Comparison of ENCODE assay signal across 23 cellular contexts in the genomic region with DNA sequence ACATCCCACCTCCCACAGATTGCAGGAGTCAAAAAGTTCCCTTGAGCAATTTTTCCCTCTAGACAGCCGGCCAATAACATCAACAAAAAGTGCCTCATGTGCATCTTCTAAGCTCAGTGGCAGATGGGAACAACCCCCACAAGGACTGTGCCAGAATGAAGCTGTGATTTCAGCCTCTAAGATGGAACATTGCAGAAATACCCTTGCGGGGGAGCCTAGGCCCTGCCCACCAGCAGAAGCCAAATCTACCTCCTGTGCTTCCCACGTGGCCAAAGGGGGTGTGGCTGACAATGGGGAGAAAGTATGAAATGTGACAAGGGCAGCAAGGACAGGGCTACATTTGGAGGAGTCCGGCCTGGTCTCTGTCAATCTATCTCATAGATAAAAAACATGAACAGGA.
DNase-seq lines count a peak whose midpoint lies in the region; ATAC-seq and TF ChIP-seq lines count a peak whose summit lies in the region.
"Had no signal": no experiment of that assay in that cellular context is flagged by ENCODE, and none has a peak within 500 bp of the region (broad histone marks: within the 10 kb centered on the region; RNA-seq: fewer than 3 reads in every experiment).

No MANE protein-coding gene starts in this region.

- peak; percentile 27 for ATAC-seq in omental fat pad (ENCODE audit: low FRiP score)
- no peak for ATAC-seq in GM21367 (IDR thresholded peaks at IDR 0.05; ENCODE audit: unreplicated experiment)
- ATAC-seq in activated CD8-positive, alpha-beta T cell treated with anti-CD3 and anti-CD28 coated beads, Interleukin-2, amount 10 ng/mL, durations not matched to agents 7 days and 5 days = no peak
- ATAC-seq: Panc1, T-cell had no signal

- H3K36me3 Mint-ChIP-seq in activated CD8-positive, alpha-beta T cell treated with anti-CD3 and anti-CD28 coated beads, Interleukin-2, amount 10 ng/mL, durations not matched to agents 7 days and 5 days (ENCODE audit: low read depth) = no peaks in the 10 kb centered on the region
- H3K36me3 Mint-ChIP-seq: CD4-positive, alpha-beta memory T cell; T-cell had no signal

- DNase-seq in DMS 273 (lab: John Stamatoyannopoulos, UW; ENCODE audit: unreplicated experiment) = peak; percentile 89
- peak; percentile 79 to 95 for DNase-seq in NCI-H446 (lab: John Stamatoyannopoulos, UW)
- DNase-seq in cerebellar cortex (ENCODE audit: low spot score) = peak; percentile 37
- no peak for DNase-seq in omental fat pad (ENCODE audit: low spot score)
- no peak for DNase-seq in activated CD8-positive, alpha-beta memory T cell treated with anti-CD3 and anti-CD28 coated beads for 24 hours
- no peak for DNase-seq in NCI-H345 (lab: John Stamatoyannopoulos, UW)
- no peak for DNase-seq in activated CD8-positive, alpha-beta T cell treated with anti-CD3 and anti-CD28 coated beads, Interleukin-2, amount 10 ng/mL, durations not matched to agents 7 days and 5 days
- DNase-seq: Caco-2; CD4-positive, alpha-beta memory T cell; DND-41; GM23248; H7; KBM-7; MV-4-11; NCI-H1105; NCI-H1436 treated with DMSO at 0.1 percent for 48 hours; NCI-H187 treated with DMSO at 0.1 percent for 48 hours; NCI-H510A treated with DMSO at 0.1 percent for 48 hours; NCI-H774; SHP77; T-cell had no signal

- no peak overlapping the region for H3K27ac Mint-ChIP-seq in activated CD8-positive, alpha-beta T cell treated with anti-CD3 and anti-CD28 coated beads, Interleukin-2, amount 10 ng/mL, durations not matched to agents 7 days and 5 days
- H3K27ac Mint-ChIP-seq: CD4-positive, alpha-beta memory T cell; T-cell had no signal

- no peaks in the 10 kb centered on the region for H3K9me3 Mint-ChIP-seq in activated CD8-positive, alpha-beta T cell treated with anti-CD3 and anti-CD28 coated beads, Interleukin-2, amount 10 ng/mL, durations not matched to agents 7 days and 5 days (ENCODE audit: insufficient read depth)
- H3K9me3 Mint-ChIP-seq: T-cell had no signal

- H3K4me1 Mint-ChIP-seq in activated CD8-positive, alpha-beta T cell treated with anti-CD3 and anti-CD28 coated beads, Interleukin-2, amount 10 ng/mL, durations not matched to agents 7 days and 5 days (ENCODE audit: low read depth) = no peaks in the 10 kb centered on the region
- H3K4me1 Mint-ChIP-seq: CD4-positive, alpha-beta memory T cell; T-cell had no signal

- no peak for TF ChIP-seq CTCF in omental fat pad (IDR thresholded peaks at IDR 0.05)

- CTCF ChIA-PET in activated CD8-positive, alpha-beta T cell treated with anti-CD3 and anti-CD28 coated beads, Interleukin-2, amount 10 ng/mL, durations not matched to agents 7 days and 5 days (lab: Charles Lee) = no interaction called here

- no peak overlapping the region for H3K4me3 Mint-ChIP-seq in activated CD8-positive, alpha-beta T cell treated with anti-CD3 and anti-CD28 coated beads, Interleukin-2, amount 10 ng/mL, durations not matched to agents 7 days and 5 days
- H3K4me3 Mint-ChIP-seq: CD4-positive, alpha-beta memory T cell; T-cell had no signal

- H3K27me3 Mint-ChIP-seq in activated CD8-positive, alpha-beta T cell treated with anti-CD3 and anti-CD28 coated beads, Interleukin-2, amount 10 ng/mL, durations not matched to agents 7 days and 5 days (ENCODE audit: low read depth) = no peaks in the 10 kb centered on the region

- POLR2A ChIA-PET in activated CD8-positive, alpha-beta T cell treated with anti-CD3 and anti-CD28 coated beads, Interleukin-2, amount 10 ng/mL, durations not matched to agents 7 days and 5 days (lab: Charles Lee) = no interaction called here

Comparison
In these comparisons a context has a peak if more than half of its experiments do, and no peak if none do; other contexts are left out.
1. DNase-seq: peak in DMS 273 (single experiment), NCI-H446 (2 of 2) and cerebellar cortex (single experiment); none in omental fat pad (single experiment), activated CD8-positive, alpha-beta memory T cell treated with anti-CD3 and anti-CD28 coated beads for 24 hours (single experiment), NCI-H345 (single experiment) and activated CD8-positive, alpha-beta T cell treated with anti-CD3 and anti-CD28 coated beads, Interleukin-2, amount 10 ng/mL, durations not matched to agents 7 days and 5 days (single experiment).